16 cellular contexts compared by ENCODE assay signal in the genomic region with DNA sequence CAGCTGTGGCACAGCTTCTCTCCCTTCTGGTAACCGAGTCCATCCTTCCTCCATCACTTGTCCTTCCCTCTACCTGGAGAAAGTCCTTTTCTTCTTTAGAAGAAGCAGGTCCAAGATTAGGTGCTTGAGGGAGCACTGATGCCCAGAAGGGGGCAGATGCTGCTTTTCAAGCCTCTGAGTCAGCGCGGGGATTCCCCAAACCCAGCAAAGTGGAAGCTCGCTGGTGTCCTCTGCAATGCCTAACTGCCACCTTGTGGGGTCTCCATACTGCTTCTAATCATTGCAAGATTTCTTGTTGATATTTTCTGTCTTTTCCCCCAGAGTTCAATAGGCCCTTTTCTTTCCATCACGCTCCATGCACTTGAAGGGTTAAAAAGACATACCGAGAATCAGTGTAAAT. TPM values are rescaled to one million over a fixed set of nuclear protein-coding genes. Genes with fewer than 3 reads are reported as not detected.
"Had no signal": no experiment of that assay in that cellular context is flagged by ENCODE, and none has a peak within 500 bp of the region (broad histone marks: within the 10 kb centered on the region; RNA-seq: fewer than 3 reads in every experiment).

No MANE protein-coding gene starts in this region.

RNA-seq across cellular contexts. Expression of a gene that starts 36.2 kb away (rescaled TPM):
- total RNA-seq: activated B cell treated with CpG ODN at 0.5 μM for 24 hours; activated CD4-positive, alpha-beta memory T cell treated with anti-CD3 and anti-CD28 coated beads for 36 hours; activated CD8-positive, alpha-beta memory T cell treated with anti-CD3 and anti-CD28 coated beads, Interleukin-2, amount 10 ng/mL, durations not matched to agents 7 days and 5 days; activated naive CD8-positive, alpha-beta T cell treated with anti-CD3 and anti-CD28 coated beads for 36 hours; activated T-cell treated with anti-CD3 and anti-CD28 coated beads, Interleukin-2, amount 50 U/mL, for 72 hours; activated T-helper 2 cell treated with anti-CD3 and anti-CD28 coated beads, Interferon-gamma antibody, Interleukin-2, Interleukin-4, amounts not matched to agents 10 μg/mL and 5 μg/mL and 100 μg/mL, durations not matched to agents 14 hours and 24 hours and 36 hours; aorta; IMR-90; K562; M059J; OCI-LY7; PC-9; Right ventricle myocardium inferior; SK-MEL-5; T-cell; T-helper 17 cell had no signal
- polyA plus RNA-seq: aorta, IMR-90, K562 had no signal
